Comparison of ENCODE assay signal across 31 cellular contexts in genomic region chr11:92101845-92102244, GRCh38.
"Had no signal": no experiment of that assay in that cellular context is flagged by ENCODE, and none has a peak within 500 bp of the region (broad histone marks: within the 10 kb centered on the region; RNA-seq: fewer than 3 reads in every experiment).

No MANE protein-coding gene starts in this region.

- H3K36me3 ChIP-seq: ascending aorta, MG63, Peyer's patch, SJSA1 had no signal

- H3K9me3 ChIP-seq: ascending aorta, body of pancreas, MG63, Peyer's patch, SJSA1 had no signal

- H3K4me3 ChIP-seq: ascending aorta, body of pancreas, coronary artery, MG63, Peyer's patch, SJSA1 had no signal

- ATAC-seq: activated CD8-positive, alpha-beta memory T cell treated with anti-CD3 and anti-CD28 coated beads, Interleukin-2, amount 10 ng/mL, durations not matched to agents 7 days and 5 days; activated naive CD4-positive, alpha-beta T cell treated with anti-CD3 and anti-CD28 coated beads, Interleukin-2, amount 50 U/mL, for 72 hours; activated naive CD8-positive, alpha-beta T cell treated with anti-CD3 and anti-CD28 coated beads, Interleukin-2, amount 50 U/mL, for 24 hours; activated T-cell treated with anti-CD3 and anti-CD28 coated beads, Interleukin-2, amount 50 U/mL, for 4 hours; body of pancreas; SK-N-SH treated with all-trans-retinoic acid at 6 μM for 48 hours; WTC11 had no signal

- H3K27ac ChIP-seq: ascending aorta, body of pancreas, coronary artery, KMS-11, Peyer's patch, RWPE1, SJSA1 had no signal

- DNase-seq: activated CD4-positive, alpha-beta T cell treated with anti-CD3 and anti-CD28 coated beads, Interleukin-2, amount 10 ng/mL, durations not matched to agents 24 days and 14 days; activated CD4-positive, alpha-beta T cell treated with anti-CD3 and anti-CD28 coated beads, Interleukin-2, amount 50 U/mL, for 48 hours; activated CD4-positive, CD25-positive, alpha-beta regulatory T cell treated with anti-CD3 and anti-CD28 coated beads, Interleukin-2, amount 50 U/mL, for 72 hours; activated CD8-positive, alpha-beta memory T cell treated with anti-CD3 and anti-CD28 coated beads, Interleukin-2, amount 10 ng/mL, durations not matched to agents 7 days and 5 days; activated effector memory CD4-positive, alpha-beta T cell treated with anti-CD3 and anti-CD28 coated beads, Interleukin-2, amount 50 U/mL, for 16 hours; activated naive CD4-positive, alpha-beta T cell treated with Interleukin-2 at 50 U/mL for 16 hours; activated naive CD8-positive, alpha-beta T cell treated with anti-CD3 and anti-CD28 coated beads, Interleukin-2, amount 50 U/mL, for 24 hours; activated T-cell treated with anti-CD3 and anti-CD28 coated beads, Interleukin-2, amount 50 U/mL, for 4 hours; amniotic stem cell; body of pancreas; central memory CD4-positive, alpha-beta T cell; MG63; MV-4-11; NCI-H1092 treated with DMSO at 0.1 percent for 48 hours; NCI-H1417 treated with DMSO at 0.1 percent for 48 hours; NCI-H187 treated with DMSO at 0.1 percent for 48 hours; NCI-H446; NCI-H526; NCI-H82; NK-92 treated with Interleukin-12 subunit alpha and Interleukin-12 subunit beta, amount 100 ng/mL, for 24 hours; Peyer's patch; SHP77; SW 1271 had no signal

- H3K4me1 ChIP-seq: ascending aorta, body of pancreas, Peyer's patch, SJSA1 had no signal
